27 cellular contexts compared by ENCODE assay signal in genomic region chr2:235576337-235576910, GRCh38.
DNase-seq lines count a peak whose midpoint lies in the region; ATAC-seq, FAIRE-seq and TF ChIP-seq lines count a peak whose summit lies in the region.
"Had no signal": no experiment of that assay in that cellular context is flagged by ENCODE, and none has a peak within 500 bp of the region (broad histone marks: within the 10 kb centered on the region; RNA-seq: fewer than 3 reads in every experiment).

No MANE protein-coding gene starts in this region.

- WGBS in tibial nerve, 2 donors: 92 to 93% methylated on average over 11 of the region's 11 CpGs

- intact Hi-C loops in kidney (cut with DNase I): no loop called here

- FAIRE-seq in kidney (lab: Jason Lieb, UNC): no peak
- FAIRE-seq: A549 had no signal

- no peaks in the 10 kb centered on the region for H3K27me3 ChIP-seq in tibial nerve
- H3K27me3 ChIP-seq: ovary, Peyer's patch, stomach, transverse colon had no signal

- H3K4me3 ChIP-seq in kidney (ENCODE audit: low read length in 2 of 2) (no peak overlapping the region), tibial nerve (no peak overlapping the region)
- H3K4me3 ChIP-seq: A549, GM23248, ovary, Peyer's patch, smooth muscle cell, stomach, transverse colon had no signal

- H3K4me1 ChIP-seq in kidney (ENCODE audit: control insufficient read depth in 1 of 2, insufficient read depth in 1 of 2, low read depth in 1 of 2, low read length in 2 of 2): peaks cover 26 to 42% of the 10 kb centered on the region in 2 donors
- peaks cover 3 to 55% (median 11%) of the 10 kb centered on the region in 4 donors for H3K4me1 ChIP-seq in tibial nerve
- H3K4me1 ChIP-seq: A549, Peyer's patch had no signal

- TF ChIP-seq CTCF in kidney (IDR thresholded peaks at IDR 0.05; ENCODE audit: borderline replicate concordance, extremely low read depth, insufficient read depth): no peak
- no peak for TF ChIP-seq CTCF in tibial nerve (IDR thresholded peaks at IDR 0.05)

- H3K9me3 ChIP-seq in kidney (ENCODE audit: control insufficient read depth in 1 of 2, low read length in 2 of 2) (no peaks in the 10 kb centered on the region), tibial nerve (no peaks in the 10 kb centered on the region)
- H3K9me3 ChIP-seq: A549, ovary, Peyer's patch, stomach, transverse colon had no signal

- TF ChIP-seq POLR2A in tibial nerve (IDR thresholded peaks at IDR 0.05): no peak

- DNase-seq in NCI-H510A treated with DMSO at 0.1 percent for 48 hours (lab: John Stamatoyannopoulos, UW): peak; percentile 33
- DNase-seq in NCI-H510A (lab: John Stamatoyannopoulos, UW): no peak
- peak; percentile 28 for DNase-seq in astrocyte of the hippocampus (ENCODE audit: low read depth, low spot score)
- peak; percentile 62 for DNase-seq in kidney
- DNase-seq in tibial nerve (ENCODE audit: low spot score in 2 of 2): no peak
- no peak for DNase-seq in NCI-H1694 (lab: John Stamatoyannopoulos, UW)
- DNase-seq in activated CD4-positive, alpha-beta T cell treated with anti-CD3 and anti-CD28 coated beads for 48 hours: no peak
- DNase-seq: activated CD4-positive, alpha-beta T cell treated with anti-CD3 and anti-CD28 coated beads, Interleukin-2, amount 50 U/mL, for 48 hours; activated CD4-positive, CD25-positive, alpha-beta regulatory T cell; activated CD8-positive, alpha-beta memory T cell treated with anti-CD3 and anti-CD28 coated beads, Interleukin-2, amount 50 U/mL, for 48 hours; CD4-positive, alpha-beta memory T cell; dermis blood vessel endothelial cell; DMS 273 treated with DMSO at 0.1 percent for 48 hours; GM23248; immature natural killer cell; naive thymus-derived CD8-positive, alpha-beta T cell; NCI-H1105; NCI-H2081 treated with DMSO at 0.1 percent for 48 hours; ovary; Peyer's patch; SIG-M5; stimulated activated CD4-positive, alpha-beta T cell treated with anti-CD3 and anti-CD28 coated beads, Interleukin-1b, Interleukin-23, amount 100 ng/mL, for 48 hours; stomach; transverse colon had no signal

- ATAC-seq in HG02571 (IDR thresholded peaks at IDR 0.05; ENCODE audit: unreplicated experiment): no peak
- ATAC-seq: A549; naive thymus-derived CD8-positive, alpha-beta T cell had no signal

- no peaks in the 10 kb centered on the region for H3K36me3 ChIP-seq in kidney (ENCODE audit: control insufficient read depth in 1 of 2, insufficient read depth in 2 of 2, low read length in 2 of 2)
- no peaks in the 10 kb centered on the region for H3K36me3 ChIP-seq in tibial nerve
- H3K36me3 ChIP-seq: ovary, Peyer's patch, stomach, transverse colon had no signal

- no peak overlapping the region for H3K9ac ChIP-seq in kidney (ENCODE audit: low read length in 2 of 2)
- H3K9ac ChIP-seq: GM23248 had no signal

- no peak overlapping the region for H3K27ac ChIP-seq in kidney (ENCODE audit: low read depth in 2 of 2, low read length in 2 of 2)
- peak overlapping the region; percentile 69 to 92 (median 78) for H3K27ac ChIP-seq in tibial nerve
- H3K27ac ChIP-seq: A549, GM23248, ovary, Peyer's patch, stomach had no signal

- no peak for TF ChIP-seq EP300 in tibial nerve (IDR thresholded peaks at IDR 0.05)

Comparison
In these comparisons a context has a peak if more than half of its experiments do, and no peak if none do; other contexts are left out.
1. DNase-seq: peak in NCI-H510A treated with DMSO at 0.1 percent for 48 hours (single experiment), astrocyte of the hippocampus (single experiment) and kidney (single experiment); none in NCI-H510A (single experiment), tibial nerve (0 of 2), NCI-H1694 (single experiment) and activated CD4-positive, alpha-beta T cell treated with anti-CD3 and anti-CD28 coated beads for 48 hours (single experiment).
2. H3K27ac ChIP-seq: peak in tibial nerve (4 of 4); none in kidney (0 of 2).